In the genomic region with DNA sequence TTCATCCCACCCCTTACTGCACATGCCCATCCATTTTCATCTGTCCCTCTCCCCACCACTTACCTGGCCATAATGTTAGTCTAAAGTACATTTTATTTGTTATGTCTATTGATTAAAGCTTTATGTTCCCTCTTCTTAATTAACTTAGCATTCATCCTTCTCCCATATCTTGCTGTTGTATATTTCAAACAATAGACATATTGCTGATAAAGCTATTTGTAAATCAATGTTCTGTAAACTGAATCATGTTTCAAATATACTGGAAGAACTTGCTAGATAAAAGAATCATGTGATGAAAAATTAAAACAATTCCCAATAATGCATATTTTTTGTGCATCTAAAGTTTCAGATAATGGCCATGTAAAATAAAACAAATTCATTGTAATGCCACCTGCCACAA, we compare ENCODE assay signal across 26 cellular contexts.
"Had no signal": no experiment of that assay in that cellular context is flagged by ENCODE, and none has a peak within 500 bp of the region (broad histone marks: within the 10 kb centered on the region; RNA-seq: fewer than 3 reads in every experiment).

No MANE protein-coding gene starts in this region.

- H3K4me1 ChIP-seq: colonic mucosa, esophagus squamous epithelium, gastrocnemius medialis, heart right ventricle, left lung, lower lobe of right lung had no signal

- H3K36me3 ChIP-seq: colonic mucosa, esophagus squamous epithelium, gastrocnemius medialis, heart right ventricle, left lung, lower lobe of right lung had no signal

- H3K4me3 ChIP-seq: colonic mucosa, esophagus squamous epithelium, gastrocnemius medialis, heart right ventricle, left lung, lower lobe of right lung, mucosa of descending colon had no signal

- H3K27me3 ChIP-seq: colonic mucosa, esophagus squamous epithelium, gastrocnemius medialis, heart right ventricle, left lung had no signal

- DNase-seq: colonic mucosa; cortex of kidney; effector CD8-positive, alpha-beta T cell; effector memory CD8-positive, alpha-beta T cell; endodermal cell; erythroblast; esophagus squamous epithelium; foreskin fibroblast; foreskin melanocyte; gastrocnemius medialis; glutamatergic neuron; head of caudate nucleus; heart right ventricle; hippocampal formation; left cardiac atrium; left lung; left ventricle myocardium superior; lower lobe of right lung; mesenchymal stem cell; mucosa of descending colon; naive B cell had no signal

- H3K9me3 ChIP-seq: colonic mucosa, esophagus squamous epithelium, gastrocnemius medialis, heart right ventricle, left lung, lower lobe of right lung, mucosa of descending colon had no signal

- ATAC-seq: effector memory CD8-positive, alpha-beta T cell; esophagus mucosa; gastrocnemius medialis; left cardiac atrium; left lung; left ventricle myocardium superior; lower lobe of right lung; mucosa of descending colon had no signal

- H3K27ac ChIP-seq: colonic mucosa, epithelial cell of prostate, esophagus squamous epithelium, gastrocnemius medialis, heart right ventricle, left lung, lower lobe of right lung had no signal

- FAIRE-seq: endometrium, islet of Langerhans, keratinocyte had no signal
